ENCODE assay signal across 5 cellular contexts in genomic region chr5:133786432-133786831, GRCh38.
"Had no signal": no experiment of that assay in that cellular context is flagged by ENCODE, and none has a peak within 500 bp of the region (broad histone marks: within the 10 kb centered on the region; RNA-seq: fewer than 3 reads in every experiment).

No MANE protein-coding gene starts in this region.

- H3K4me3 ChIP-seq: GM23248, K562 had no signal

- DNase-seq: GM23248, HCEC 1CT, IMR-90, KG1 had no signal

- ATAC-seq: K562 had no signal

- H2AFZ ChIP-seq: GM23248 had no signal

- H3K9ac ChIP-seq: GM23248 had no signal

- H3K27ac ChIP-seq: GM23248 had no signal
